Comparison of ENCODE assay signal across 1 cellular context in the genomic region with DNA sequence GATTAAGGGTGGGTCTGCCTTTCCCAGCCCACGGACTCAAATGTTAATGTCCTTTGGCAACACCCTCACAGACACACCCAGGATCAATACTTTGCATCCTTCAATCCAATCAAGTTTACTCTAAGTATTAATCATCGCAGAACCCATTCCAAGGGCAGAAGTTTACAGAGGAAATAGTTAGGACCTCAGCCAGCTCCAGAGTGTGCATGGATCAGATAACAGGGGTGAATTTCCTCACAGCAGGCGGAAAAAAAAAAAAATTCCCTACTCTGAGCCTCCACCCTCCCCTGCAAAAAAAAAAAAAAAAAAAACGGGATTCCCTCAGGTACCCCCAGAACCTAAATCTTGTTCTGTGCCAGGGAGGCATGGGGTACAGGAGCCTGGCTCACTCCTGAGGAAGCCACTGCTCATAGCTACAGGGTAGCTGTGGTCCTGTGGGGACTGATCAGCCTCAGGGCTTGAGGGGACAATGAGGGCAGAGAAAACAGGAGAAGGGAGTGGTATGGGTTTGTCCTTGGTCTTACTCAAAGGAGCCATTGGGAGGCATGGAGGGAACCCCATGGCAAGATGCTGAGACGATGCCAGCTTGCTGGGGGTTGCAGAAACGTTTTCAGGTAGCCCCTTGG.
TF ChIP-seq lines count a peak whose summit lies in the region.

No MANE protein-coding gene starts in this region.

TF ChIP-seq in WTC11, 78 proteins besides CTCF, POLR2A, EP300 and RAD21 (continued from another document):
- TF ChIP-seq, protein P1, sequence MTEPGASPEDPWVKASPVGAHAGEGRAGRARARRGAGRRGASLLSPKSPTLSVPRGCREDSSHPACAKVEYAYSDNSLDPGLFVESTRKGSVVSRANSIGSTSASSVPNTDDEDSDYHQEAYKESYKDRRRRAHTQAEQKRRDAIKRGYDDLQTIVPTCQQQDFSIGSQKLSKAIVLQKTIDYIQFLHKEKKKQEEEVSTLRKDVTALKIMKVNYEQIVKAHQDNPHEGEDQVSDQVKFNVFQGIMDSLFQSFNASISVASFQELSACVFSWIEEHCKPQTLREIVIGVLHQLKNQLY (CRISPR knock-in tag; IDR thresholded peaks at IDR 0.05): no peak
- no peak for TF ChIP-seq NFATC4 (CRISPR knock-in tag; IDR thresholded peaks at IDR 0.05)
- no peak for TF ChIP-seq SOX15 (CRISPR knock-in tag; IDR thresholded peaks at IDR 0.05)
- no peak for TF ChIP-seq FOXP1 (CRISPR knock-in tag; IDR thresholded peaks at IDR 0.05; ENCODE audit: borderline replicate concordance)
- TF ChIP-seq ZNF532 (CRISPR knock-in tag; IDR thresholded peaks at IDR 0.05; ENCODE audit: borderline replicate concordance): no peak
- TF ChIP-seq JUN (CRISPR knock-in tag; IDR thresholded peaks at IDR 0.05): no peak
- no peak for TF ChIP-seq TEAD1 (CRISPR knock-in tag; IDR thresholded peaks at IDR 0.05)
- TF ChIP-seq EMX1 (CRISPR knock-in tag; IDR thresholded peaks at IDR 0.05): no peak
- TF ChIP-seq ZNF423 (CRISPR knock-in tag; IDR thresholded peaks at IDR 0.05): no peak
- no peak for TF ChIP-seq NR2C2 (CRISPR knock-in tag; IDR thresholded peaks at IDR 0.05)
- TF ChIP-seq CBFB (CRISPR knock-in tag; IDR thresholded peaks at IDR 0.05; ENCODE audit: low read depth): no peak
- TF ChIP-seq E2F1 (CRISPR knock-in tag; IDR thresholded peaks at IDR 0.05): no peak
- no peak for TF ChIP-seq SMAD4 (CRISPR knock-in tag; IDR thresholded peaks at IDR 0.05)
- TF ChIP-seq, protein P2, sequence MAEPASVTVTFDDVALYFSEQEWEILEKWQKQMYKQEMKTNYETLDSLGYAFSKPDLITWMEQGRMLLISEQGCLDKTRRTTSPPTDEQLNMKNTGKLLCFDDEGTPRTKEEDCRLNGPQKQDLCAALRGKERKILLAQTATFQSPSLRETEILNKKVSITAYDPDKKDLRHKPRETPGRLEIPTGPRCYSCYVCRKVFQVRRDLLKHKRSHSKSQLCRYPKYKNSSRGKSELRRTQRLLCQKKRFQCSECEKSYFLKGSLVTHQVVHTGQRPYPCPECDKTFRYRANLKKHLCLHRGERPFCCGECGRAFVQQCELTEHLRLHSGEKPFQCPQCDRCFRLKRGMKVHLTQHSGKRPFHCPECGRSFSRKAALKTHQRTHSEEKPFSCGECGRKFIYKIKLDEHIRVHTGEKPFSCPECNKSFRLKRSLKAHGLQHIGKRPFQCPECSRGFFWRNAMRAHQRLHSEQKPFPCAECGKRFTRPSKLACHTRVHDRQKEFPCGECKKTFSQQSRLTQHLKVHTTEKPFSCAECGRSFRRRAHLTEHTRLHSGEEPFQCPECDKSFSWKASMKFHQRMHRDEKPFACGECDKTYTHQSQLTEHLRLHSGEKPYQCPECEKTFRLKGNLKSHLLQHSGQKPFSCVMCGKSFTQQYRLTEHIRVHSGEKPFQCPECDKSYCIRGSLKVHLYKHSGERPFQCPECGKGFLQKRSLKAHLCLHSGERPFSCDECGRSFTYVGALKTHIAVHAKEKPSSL (CRISPR knock-in tag; conservative IDR thresholded peaks at IDR 0.05): no peak
- no peak for TF ChIP-seq ZSCAN18 (CRISPR knock-in tag; IDR thresholded peaks at IDR 0.05)
- no peak for TF ChIP-seq CDX4 (CRISPR knock-in tag; IDR thresholded peaks at IDR 0.05; ENCODE audit: borderline replicate concordance)
